Comparison of ENCODE assay signal across 25 cellular contexts in the genomic region with DNA sequence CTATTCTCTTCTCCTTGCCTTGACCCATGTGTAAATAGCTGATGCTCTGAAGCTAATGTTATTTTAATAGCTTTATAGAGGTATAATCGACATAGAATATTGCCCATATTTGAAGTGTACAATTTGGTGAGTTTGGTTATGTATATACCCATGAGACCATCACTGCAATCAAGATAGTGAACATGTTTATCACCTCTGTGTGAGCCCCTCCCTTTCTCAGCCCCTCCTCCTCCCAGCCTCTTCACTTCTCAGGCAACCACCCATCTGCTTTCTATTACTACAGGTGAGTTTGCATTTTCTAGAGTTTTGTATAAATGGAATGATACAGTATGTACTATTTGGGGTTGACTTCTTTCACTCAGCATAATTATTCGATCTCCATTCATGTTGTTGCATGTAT.
"Had no signal": no experiment of that assay in that cellular context is flagged by ENCODE, and none has a peak within 500 bp of the region (broad histone marks: within the 10 kb centered on the region; RNA-seq: fewer than 3 reads in every experiment).

No MANE protein-coding gene starts in this region.

- H3K4me1 ChIP-seq: esophagus squamous epithelium, lower lobe of right lung, tibial nerve, upper lobe of right lung, uterus had no signal

- H3K27ac Mint-ChIP-seq: effector memory CD8-positive, alpha-beta T cell; immature natural killer cell; natural killer cell; stimulated activated effector memory CD8-positive, alpha-beta T cell treated with anti-CD3 and anti-CD28 coated beads, Interleukin-12 subunit alpha, Interleukin-12 subunit beta, amount 100 ng/mL, for 72 hours had no signal

- H3K36me3 ChIP-seq: esophagus squamous epithelium, lower lobe of right lung, neutrophil, pancreas, sigmoid colon, tibial nerve, upper lobe of right lung, uterus had no signal

- H3K27ac ChIP-seq: esophagus squamous epithelium, lower lobe of right lung, neutrophil, pancreas, sigmoid colon, testis, tibial nerve, upper lobe of right lung, uterus had no signal

- H3K4me3 Mint-ChIP-seq: effector memory CD8-positive, alpha-beta T cell; immature natural killer cell; natural killer cell; neural crest cell; stimulated activated effector memory CD8-positive, alpha-beta T cell treated with anti-CD3 and anti-CD28 coated beads, Interleukin-12 subunit alpha, Interleukin-12 subunit beta, amount 100 ng/mL, for 72 hours had no signal

- H3K36me3 Mint-ChIP-seq: immature natural killer cell; natural killer cell; stimulated activated effector memory CD8-positive, alpha-beta T cell treated with anti-CD3 and anti-CD28 coated beads, Interleukin-12 subunit alpha, Interleukin-12 subunit beta, amount 100 ng/mL, for 72 hours had no signal

- H3K27me3 ChIP-seq: pancreas, sigmoid colon, testis, upper lobe of right lung, uterus had no signal

- H3K4me1 Mint-ChIP-seq: immature natural killer cell; natural killer cell; stimulated activated effector memory CD8-positive, alpha-beta T cell treated with anti-CD3 and anti-CD28 coated beads, Interleukin-12 subunit alpha, Interleukin-12 subunit beta, amount 100 ng/mL, for 72 hours had no signal

- DNase-seq: cortex of kidney; effector memory CD8-positive, alpha-beta T cell; erythroblast; esophagus squamous epithelium; foreskin melanocyte; hypothalamus; immature natural killer cell; islet precursor cell; kidney glomerular epithelial cell; left ventricle myocardium superior; lower lobe of right lung; natural killer cell; pancreas; sigmoid colon; stimulated activated CD4-positive, alpha-beta T cell treated with anti-CD3 and anti-CD28 coated beads, Interleukin-2, amount 100 ng/mL, for 24 hours; stimulated activated CD4-positive, alpha-beta T cell treated with anti-CD3 and anti-CD28 coated beads, Interleukin-4, amount 100 ng/mL, for 24 hours; stimulated activated naive CD4-positive, alpha-beta T cell treated with Interleukin-2 at 50 U/mL for 16 hours; substantia nigra; testis; upper lobe of right lung; uterus had no signal

- H3K9me3 ChIP-seq: esophagus squamous epithelium, lower lobe of right lung, neutrophil, pancreas, sigmoid colon, testis, upper lobe of right lung, uterus had no signal

- ATAC-seq: effector memory CD8-positive, alpha-beta T cell; left ventricle myocardium superior; lower lobe of right lung; natural killer cell; pancreas; stimulated activated effector memory CD8-positive, alpha-beta T cell treated with anti-CD3 and anti-CD28 coated beads, Interleukin-12 subunit alpha, Interleukin-12 subunit beta, amount 100 ng/mL, for 72 hours; upper lobe of right lung had no signal

- H3K4me3 ChIP-seq: esophagus squamous epithelium, lower lobe of right lung, pancreas, sigmoid colon, testis, tibial nerve, upper lobe of right lung, uterus had no signal

- H3K9me3 Mint-ChIP-seq: effector memory CD8-positive, alpha-beta T cell; natural killer cell; stimulated activated effector memory CD8-positive, alpha-beta T cell treated with anti-CD3 and anti-CD28 coated beads, Interleukin-12 subunit alpha, Interleukin-12 subunit beta, amount 100 ng/mL, for 72 hours had no signal
